8 cellular contexts compared by ENCODE assay signal in genomic region chr2:97589598-97590510, GRCh38. TPM values are rescaled to one million over a fixed set of nuclear protein-coding genes. Genes with fewer than 3 reads are reported as not detected.
DNase-seq lines count a peak whose midpoint lies in the region; TF ChIP-seq lines count a peak whose summit lies in the region.
"Not testable (repeated sequence)": the region's sequence is repeated elsewhere in the genome, so short reads cannot be mapped to it uniquely, and the experiment has no call there.

TSS of gene ANKRD36B (minus strand) at chr2:97589877. CDS start at chr2:97589685, 192 bp downstream.

- not testable (repeated sequence) for H3K9me3 Mint-ChIP-seq in HFFc6; dendritic cell treated with granulocyte-macrophage colony-stimulating factor and Interleukin-4, amounts not matched to agents 40 ng/mL and 50 ng/mL, for 4 days

- intact Hi-C loops in dendritic cell treated with granulocyte-macrophage colony-stimulating factor and Interleukin-4, amounts not matched to agents 40 ng/mL and 50 ng/mL, for 4 days (cut with micrococcal nuclease) = loop anchor here (1.0 kb wide), 1 partner anchor 107 kb away; no protein-coding TSS in a partner anchor
- intact Hi-C loops in sigmoid colon (cut with DNase I) (loop anchor here (1.0 to 10.0 kb wide), 3 partner anchors 55 to 107 kb away; partner anchors contain the start of gene COX5B), transverse colon (cut with DNase I; ENCODE audit: low total_unique reads) (loop anchor here (2.0 kb wide), 1 partner anchor 109 kb away; no protein-coding TSS in a partner anchor)

- H3K4me3 Mint-ChIP-seq in HFFc6 = peak within 1 kb of the TSS; percentile 98
- peak within 1 kb of the TSS; percentile 87 for H3K4me3 Mint-ChIP-seq in dendritic cell treated with granulocyte-macrophage colony-stimulating factor and Interleukin-4, amounts not matched to agents 40 ng/mL and 50 ng/mL, for 4 days

- in situ Hi-C loops in transverse colon (cut with MboI; ENCODE audit: low pct_ligation_motif_present in 1 of 4, low pct_unique_long_range_greater_than_20kb in 1 of 4, low sequenced_read_pairs in 3 of 4) = loop anchor here in 2 of 4 donors (10.0 kb wide), 1 partner anchor 105 kb away; no protein-coding TSS in a partner anchor

- not testable (repeated sequence) for TF ChIP-seq POLR2A in sigmoid colon (IDR thresholded peaks at IDR 0.05)
- peak; percentile 82 for TF ChIP-seq POLR2A in transverse colon (IDR thresholded peaks at IDR 0.05)

- H3K27me3 Mint-ChIP-seq in HFFc6 (ENCODE audit: insufficient read depth) = peaks cover 15% of the 10 kb centered on the region
- not testable (repeated sequence) for H3K27me3 Mint-ChIP-seq in dendritic cell treated with granulocyte-macrophage colony-stimulating factor and Interleukin-4, amounts not matched to agents 40 ng/mL and 50 ng/mL, for 4 days

- TF ChIP-seq EP300 in sigmoid colon (IDR thresholded peaks at IDR 0.05); transverse colon (IDR thresholded peaks at IDR 0.05; ENCODE audit: low read depth): not testable (repeated sequence)

- H3K36me3 ChIP-seq in sigmoid colon, transverse colon: not testable (repeated sequence)

- POLR2A ChIA-PET in activated CD8-positive, alpha-beta memory T cell treated with anti-CD3 and anti-CD28 coated beads for 36 hours (lab: Charles Lee) = interaction anchor here (0.6 to 2.3 kb wide), 5 partner anchors 56 to 124 kb away, joined by 3 to 10 read pairs (median 7); partner anchors contain the start of genes ACTR1B, COX5B and ZAP70

- not testable (repeated sequence) for H3K36me3 Mint-ChIP-seq in HFFc6 (ENCODE audit: low read depth); dendritic cell treated with granulocyte-macrophage colony-stimulating factor and Interleukin-4, amounts not matched to agents 40 ng/mL and 50 ng/mL, for 4 days (ENCODE audit: low read depth)

- H3K27ac Mint-ChIP-seq in HFFc6 = peak within 1 kb of the TSS; percentile 90
- H3K27ac Mint-ChIP-seq in dendritic cell treated with granulocyte-macrophage colony-stimulating factor and Interleukin-4, amounts not matched to agents 40 ng/mL and 50 ng/mL, for 4 days = peak within 1 kb of the TSS; percentile 86

- H3K9me3 ChIP-seq in sigmoid colon, transverse colon: not testable (repeated sequence)

- not testable (repeated sequence) for TF ChIP-seq CTCF in GM12875 (IDR thresholded peaks at IDR 0.05; ENCODE audit: borderline replicate concordance, insufficient read depth, low read depth, low read length); HFFc6 (IDR thresholded peaks at IDR 0.05); sigmoid colon (IDR thresholded peaks at IDR 0.05); transverse colon (IDR thresholded peaks at IDR 0.05)

- not testable (repeated sequence) for H3K4me1 ChIP-seq in sigmoid colon, transverse colon

- DNase-seq in HFFc6 (peak; percentile 81), LoVo (ENCODE audit: low spot score) (peak; percentile 79), iris pigment epithelial cell (ENCODE audit: low read depth) (peak; percentile 77), sigmoid colon (peak; percentile 87), transverse colon (peak; percentile 90)

- peak within 1 kb of the TSS; percentile 90 to 93 (median 92) for H3K27ac ChIP-seq in sigmoid colon
- H3K27ac ChIP-seq in transverse colon = peak within 1 kb of the TSS; percentile 96 to 99 (median 96)

- CTCF ChIA-PET in activated CD8-positive, alpha-beta memory T cell treated with anti-CD3 and anti-CD28 coated beads for 36 hours (lab: Charles Lee) = interaction anchor here (0.6 to 2.4 kb wide), 18 partner anchors 54 to 161 kb away, joined by 3 to 70 read pairs (median 4); partner anchors contain the start of genes COX5B and ZAP70

- WGBS in sigmoid colon, 2 donors = 0% methylated on average over 47 to 48 of the region's 90 CpGs
- 1% methylated on average over 26 of the region's 90 CpGs; no CpG with 5 or more reads in 1 of the 2 donors for WGBS in transverse colon (ENCODE audit: low coverage in 1 of 2), 2 donors

- H3K4me1 Mint-ChIP-seq in HFFc6 (ENCODE audit: low read depth) = not testable (repeated sequence)
- peaks cover 18% of the 10 kb centered on the region for H3K4me1 Mint-ChIP-seq in dendritic cell treated with granulocyte-macrophage colony-stimulating factor and Interleukin-4, amounts not matched to agents 40 ng/mL and 50 ng/mL, for 4 days (ENCODE audit: low read depth)

- not testable (repeated sequence) for H3K27me3 ChIP-seq in sigmoid colon, transverse colon

- peak within 1 kb of the TSS; percentile 62 for H3K4me3 ChIP-seq in GM12875 (ENCODE audit: low read depth, low read length)
- H3K4me3 ChIP-seq in sigmoid colon = peak within 1 kb of the TSS; percentile 56 to 69 (median 60)
- H3K4me3 ChIP-seq in transverse colon = peak within 1 kb of the TSS; percentile 42 to 76 (median 56)

RNA-seq across cellular contexts. Expression of gene ANKRD36B, which starts in this region (rescaled TPM):
- total RNA-seq in HFFc6 (2021; fragmentation: NEBNext Ultra II Directional; extraction: Animal tissue kit (Norgen Biotek cat#: 25700)) = 1 to 10 TPM; 3.6 to 5.4 (median 4.3) TPM
- total RNA-seq in activated CD8-positive, alpha-beta memory T cell treated with anti-CD3 and anti-CD28 coated beads for 36 hours = 10 to 100 TPM; 21.8 to 21.9 TPM
- 10 to 100 TPM; 25.0 to 55.4 (median 41.7) TPM for total RNA-seq in sigmoid colon
- polyA plus RNA-seq in sigmoid colon = 10 to 100 TPM in 1 of 3 donors, 1 to 10 TPM in 2; 1.4 to 13.6 (median 2.4) TPM
- 10 to 100 TPM; 26.6 to 98.7 (median 87.2) TPM for total RNA-seq in transverse colon

Comparison
In these comparisons a context has a peak if more than half of its experiments do, and no peak if none do; other contexts are left out.
1. Peak in every context shown above with its lines: DNase-seq, H3K4me3 ChIP-seq and H3K27ac ChIP-seq.